1 cellular context compared by ENCODE assay signal in the genomic region with DNA sequence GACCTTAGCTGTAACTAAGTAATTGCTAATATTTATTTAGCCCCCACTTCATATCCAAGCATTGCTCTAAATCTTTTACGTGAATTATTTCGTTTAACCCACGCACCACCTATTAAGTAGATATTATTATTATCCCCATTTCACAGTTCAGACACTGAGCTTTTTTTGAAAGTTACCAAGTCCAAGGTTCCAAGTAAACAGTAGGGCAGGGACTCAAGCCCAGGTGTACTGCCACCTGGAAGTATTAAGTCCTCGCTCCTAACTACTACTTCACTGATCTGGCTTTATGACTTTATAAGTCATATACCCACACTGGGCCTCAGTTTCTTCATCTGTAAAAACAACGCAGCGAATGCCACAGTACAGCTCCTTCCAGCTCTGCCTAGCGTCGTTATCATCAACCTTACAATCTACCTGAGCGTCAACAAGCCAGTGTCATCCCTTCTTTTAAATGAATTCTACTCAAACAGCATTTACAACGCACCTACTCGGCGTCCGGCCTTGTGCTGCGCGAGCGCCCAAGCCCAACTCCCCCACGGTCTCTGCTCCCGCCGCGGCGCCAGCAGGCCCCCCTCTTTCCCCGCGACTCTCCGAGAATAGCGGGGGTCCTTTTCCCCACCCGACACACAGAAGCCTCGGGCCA.
TF ChIP-seq lines count a peak whose summit lies in the region.

No MANE protein-coding gene starts in this region.

TF ChIP-seq in K562, 482 proteins besides CTCF, POLR2A, EP300 and RAD21 (continued from another document and continues in another):
- TF ChIP-seq ZBTB11 (CRISPR knock-in tag; IDR thresholded peaks at IDR 0.05) (no peak), ZNF121 (CRISPR knock-in tag; conservative IDR thresholded peaks at IDR 0.05) (no peak), ZNF146 (CRISPR knock-in tag; IDR thresholded peaks at IDR 0.05; ENCODE audit: unreplicated experiment) (no peak), ZNF408 (CRISPR knock-in tag; IDR thresholded peaks at IDR 0.05; ENCODE audit: low read depth) (no peak), CREB5 (CRISPR knock-in tag; IDR thresholded peaks at IDR 0.05) (no peak), ZMIZ1 (IDR thresholded peaks at IDR 0.05; ENCODE audit: low read depth in 2 of 2, low read length in 2 of 2) (no peak), ZNF830 (CRISPR knock-in tag; IDR thresholded peaks at IDR 0.05) (no peak), ZNF395 (CRISPR knock-in tag; IDR thresholded peaks at IDR 0.05) (no peak), TCF3 (CRISPR knock-in tag; IDR thresholded peaks at IDR 0.05) (0 out of 2 replicates have a peak, but pooled peaks have one; percentile 10), NCOA4 (IDR thresholded peaks at IDR 0.05; ENCODE audit: partially characterized antibody) (no peak), ZNF696 (CRISPR knock-in tag; conservative IDR thresholded peaks at IDR 0.05) (no peak), ZNF76 (CRISPR knock-in tag; IDR thresholded peaks at IDR 0.05; ENCODE audit: borderline replicate concordance) (no peak), SMARCA4 (IDR thresholded peaks at IDR 0.05) (no peak), ZNF12 (CRISPR knock-in tag; IDR thresholded peaks at IDR 0.05) (0 out of 2 replicates have a peak, but pooled peaks have one; percentile 71), ZNF695 (CRISPR knock-in tag; IDR thresholded peaks at IDR 0.05) (no peak), THAP12 (CRISPR knock-in tag; IDR thresholded peaks at IDR 0.05) (no peak), PTRF (tag; IDR thresholded peaks at IDR 0.05) (no peak)
- TF ChIP-seq, protein P1, sequence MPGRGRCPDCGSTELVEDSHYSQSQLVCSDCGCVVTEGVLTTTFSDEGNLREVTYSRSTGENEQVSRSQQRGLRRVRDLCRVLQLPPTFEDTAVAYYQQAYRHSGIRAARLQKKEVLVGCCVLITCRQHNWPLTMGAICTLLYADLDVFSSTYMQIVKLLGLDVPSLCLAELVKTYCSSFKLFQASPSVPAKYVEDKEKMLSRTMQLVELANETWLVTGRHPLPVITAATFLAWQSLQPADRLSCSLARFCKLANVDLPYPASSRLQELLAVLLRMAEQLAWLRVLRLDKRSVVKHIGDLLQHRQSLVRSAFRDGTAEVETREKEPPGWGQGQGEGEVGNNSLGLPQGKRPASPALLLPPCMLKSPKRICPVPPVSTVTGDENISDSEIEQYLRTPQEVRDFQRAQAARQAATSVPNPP (IDR thresholded peaks at IDR 0.05; ENCODE audit: borderline replicate concordance, insufficient read depth, insufficient read length), result no peak
- TF ChIP-seq, protein P2, sequence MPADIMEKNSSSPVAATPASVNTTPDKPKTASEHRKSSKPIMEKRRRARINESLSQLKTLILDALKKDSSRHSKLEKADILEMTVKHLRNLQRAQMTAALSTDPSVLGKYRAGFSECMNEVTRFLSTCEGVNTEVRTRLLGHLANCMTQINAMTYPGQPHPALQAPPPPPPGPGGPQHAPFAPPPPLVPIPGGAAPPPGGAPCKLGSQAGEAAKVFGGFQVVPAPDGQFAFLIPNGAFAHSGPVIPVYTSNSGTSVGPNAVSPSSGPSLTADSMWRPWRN (IDR thresholded peaks at IDR 0.05; ENCODE audit: low read depth), result no peak
- TF ChIP-seq, protein P3, sequence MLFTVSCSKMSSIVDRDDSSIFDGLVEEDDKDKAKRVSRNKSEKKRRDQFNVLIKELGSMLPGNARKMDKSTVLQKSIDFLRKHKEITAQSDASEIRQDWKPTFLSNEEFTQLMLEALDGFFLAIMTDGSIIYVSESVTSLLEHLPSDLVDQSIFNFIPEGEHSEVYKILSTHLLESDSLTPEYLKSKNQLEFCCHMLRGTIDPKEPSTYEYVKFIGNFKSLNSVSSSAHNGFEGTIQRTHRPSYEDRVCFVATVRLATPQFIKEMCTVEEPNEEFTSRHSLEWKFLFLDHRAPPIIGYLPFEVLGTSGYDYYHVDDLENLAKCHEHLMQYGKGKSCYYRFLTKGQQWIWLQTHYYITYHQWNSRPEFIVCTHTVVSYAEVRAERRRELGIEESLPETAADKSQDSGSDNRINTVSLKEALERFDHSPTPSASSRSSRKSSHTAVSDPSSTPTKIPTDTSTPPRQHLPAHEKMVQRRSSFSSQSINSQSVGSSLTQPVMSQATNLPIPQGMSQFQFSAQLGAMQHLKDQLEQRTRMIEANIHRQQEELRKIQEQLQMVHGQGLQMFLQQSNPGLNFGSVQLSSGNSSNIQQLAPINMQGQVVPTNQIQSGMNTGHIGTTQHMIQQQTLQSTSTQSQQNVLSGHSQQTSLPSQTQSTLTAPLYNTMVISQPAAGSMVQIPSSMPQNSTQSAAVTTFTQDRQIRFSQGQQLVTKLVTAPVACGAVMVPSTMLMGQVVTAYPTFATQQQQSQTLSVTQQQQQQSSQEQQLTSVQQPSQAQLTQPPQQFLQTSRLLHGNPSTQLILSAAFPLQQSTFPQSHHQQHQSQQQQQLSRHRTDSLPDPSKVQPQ (CRISPR knock-in tag; IDR thresholded peaks at IDR 0.05; ENCODE audit: borderline replicate concordance), result no peak
- TF ChIP-seq, protein P4, sequence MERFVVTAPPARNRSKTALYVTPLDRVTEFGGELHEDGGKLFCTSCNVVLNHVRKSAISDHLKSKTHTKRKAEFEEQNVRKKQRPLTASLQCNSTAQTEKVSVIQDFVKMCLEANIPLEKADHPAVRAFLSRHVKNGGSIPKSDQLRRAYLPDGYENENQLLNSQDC (CRISPR knock-in tag; IDR thresholded peaks at IDR 0.05), result no peak
- TF ChIP-seq, protein P5, sequence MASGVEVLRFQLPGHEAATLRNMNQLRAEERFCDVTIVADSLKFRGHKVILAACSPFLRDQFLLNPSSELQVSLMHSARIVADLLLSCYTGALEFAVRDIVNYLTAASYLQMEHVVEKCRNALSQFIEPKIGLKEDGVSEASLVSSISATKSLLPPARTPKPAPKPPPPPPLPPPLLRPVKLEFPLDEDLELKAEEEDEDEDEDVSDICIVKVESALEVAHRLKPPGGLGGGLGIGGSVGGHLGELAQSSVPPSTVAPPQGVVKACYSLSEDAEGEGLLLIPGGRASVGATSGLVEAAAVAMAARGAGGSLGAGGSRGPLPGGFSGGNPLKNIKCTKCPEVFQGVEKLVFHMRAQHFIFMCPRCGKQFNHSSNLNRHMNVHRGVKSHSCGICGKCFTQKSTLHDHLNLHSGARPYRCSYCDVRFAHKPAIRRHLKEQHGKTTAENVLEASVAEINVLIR (CRISPR knock-in tag; IDR thresholded peaks at IDR 0.05), result no peak
- TF ChIP-seq, protein P6, sequence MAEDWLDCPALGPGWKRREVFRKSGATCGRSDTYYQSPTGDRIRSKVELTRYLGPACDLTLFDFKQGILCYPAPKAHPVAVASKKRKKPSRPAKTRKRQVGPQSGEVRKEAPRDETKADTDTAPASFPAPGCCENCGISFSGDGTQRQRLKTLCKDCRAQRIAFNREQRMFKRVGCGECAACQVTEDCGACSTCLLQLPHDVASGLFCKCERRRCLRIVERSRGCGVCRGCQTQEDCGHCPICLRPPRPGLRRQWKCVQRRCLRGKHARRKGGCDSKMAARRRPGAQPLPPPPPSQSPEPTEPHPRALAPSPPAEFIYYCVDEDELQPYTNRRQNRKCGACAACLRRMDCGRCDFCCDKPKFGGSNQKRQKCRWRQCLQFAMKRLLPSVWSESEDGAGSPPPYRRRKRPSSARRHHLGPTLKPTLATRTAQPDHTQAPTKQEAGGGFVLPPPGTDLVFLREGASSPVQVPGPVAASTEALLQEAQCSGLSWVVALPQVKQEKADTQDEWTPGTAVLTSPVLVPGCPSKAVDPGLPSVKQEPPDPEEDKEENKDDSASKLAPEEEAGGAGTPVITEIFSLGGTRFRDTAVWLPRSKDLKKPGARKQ (CRISPR knock-in tag; IDR thresholded peaks at IDR 0.05), result no peak
